ENCODE assay signal across 10 cellular contexts in the genomic region with DNA sequence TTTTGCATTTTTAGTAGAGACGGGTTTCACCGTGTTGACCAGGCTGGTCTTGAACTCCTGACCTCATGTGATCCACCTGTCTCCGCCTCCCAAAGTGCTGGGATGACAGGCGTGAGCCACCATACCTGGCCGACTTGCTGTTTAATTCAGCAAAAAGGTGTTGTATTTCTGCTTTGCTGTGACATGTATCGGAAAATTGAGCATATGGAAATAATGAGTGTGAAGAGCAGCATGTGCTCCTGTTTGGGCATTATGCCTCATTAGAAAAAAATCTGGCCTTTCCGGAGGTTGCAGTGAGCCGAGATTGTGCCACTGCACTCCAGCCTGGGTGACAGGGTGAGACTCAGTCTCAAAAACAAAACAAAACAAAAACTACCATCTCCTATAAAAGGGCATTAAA. TPM values are rescaled to one million over a fixed set of nuclear protein-coding genes. Genes with fewer than 3 reads are reported as not detected.
"Had no signal": no experiment of that assay in that cellular context is flagged by ENCODE, and none has a peak within 500 bp of the region (broad histone marks: within the 10 kb centered on the region; RNA-seq: fewer than 3 reads in every experiment).

No MANE protein-coding gene starts in this region.

RNA-seq across cellular contexts. Expression of a gene that starts 23.4 kb away (rescaled TPM):
- total RNA-seq: kidney epithelial cell, left ventricle myocardium inferior, lung, mononuclear cell, natural killer cell, osteocyte, sigmoid colon, subcutaneous adipose tissue, suprapubic skin, ureter had no signal
- polyA plus RNA-seq: sigmoid colon had no signal
